ENCODE assay signal across 21 cellular contexts in genomic region chr13:99722419-99722818, GRCh38.
"Had no signal": no experiment of that assay in that cellular context is flagged by ENCODE, and none has a peak within 500 bp of the region (broad histone marks: within the 10 kb centered on the region; RNA-seq: fewer than 3 reads in every experiment).

No MANE protein-coding gene starts in this region.

- H3K27ac Mint-ChIP-seq: activated CD4-positive, alpha-beta memory T cell treated with anti-CD3 and anti-CD28 coated beads, Interleukin-2, amount 10 ng/mL, durations not matched to agents 7 days and 5 days; activated CD8-positive, alpha-beta memory T cell treated with anti-CD3 and anti-CD28 coated beads, Interleukin-2, amount 10 ng/mL, durations not matched to agents 7 days and 5 days; activated naive CD8-positive, alpha-beta T cell treated with anti-CD3 and anti-CD28 coated beads for 36 hours; activated T-helper 17 cell treated with anti-CD3 and anti-CD28 coated beads, Interleukin-2, amount 50 U/mL, for 72 hours had no signal

- H3K36me3 ChIP-seq: heart left ventricle had no signal

- H3K9me3 ChIP-seq: heart left ventricle had no signal

- H3K9me3 Mint-ChIP-seq: activated CD4-positive, alpha-beta memory T cell treated with anti-CD3 and anti-CD28 coated beads, Interleukin-2, amount 10 ng/mL, durations not matched to agents 7 days and 5 days; activated naive CD8-positive, alpha-beta T cell treated with anti-CD3 and anti-CD28 coated beads for 36 hours; activated T-helper 17 cell treated with anti-CD3 and anti-CD28 coated beads, Interleukin-2, amount 50 U/mL, for 72 hours had no signal

- DNase-seq: activated CD4-positive, alpha-beta memory T cell treated with anti-CD3 and anti-CD28 coated beads, Interleukin-2, amount 10 ng/mL, durations not matched to agents 7 days and 5 days; activated CD4-positive, alpha-beta T cell treated with anti-CD3 and anti-CD28 coated beads for 48 hours; activated CD4-positive, CD25-positive, alpha-beta regulatory T cell; activated CD8-positive, alpha-beta memory T cell treated with anti-CD3 and anti-CD28 coated beads, Interleukin-2, amount 10 ng/mL, durations not matched to agents 7 days and 5 days; activated naive CD4-positive, alpha-beta T cell; activated naive CD8-positive, alpha-beta T cell treated with anti-CD3 and anti-CD28 coated beads for 36 hours; amniotic stem cell; heart left ventricle; left ventricle myocardium superior; naive B cell; occipital lobe; posterior cingulate gyrus; stimulated activated CD4-positive, alpha-beta T cell treated with anti-CD3 and anti-CD28 coated beads, Interleukin-12 subunit alpha, Interleukin-12 subunit beta, amount 100 ng/mL, for 4 hours; stimulated activated CD4-positive, alpha-beta T cell treated with anti-CD3 and anti-CD28 coated beads, Interleukin-1b, Interleukin-23, amount 100 ng/mL, for 48 hours; stimulated activated CD8-positive, alpha-beta memory T cell treated with anti-CD3 and anti-CD28 coated beads, Interleukin-4, amount 100 ng/mL, for 48 hours; stimulated activated naive CD4-positive, alpha-beta T cell; T-helper 1 cell; T-helper 9 cell had no signal

- H3K4me3 ChIP-seq: heart left ventricle had no signal

- H3K27me3 Mint-ChIP-seq: activated CD4-positive, alpha-beta memory T cell treated with anti-CD3 and anti-CD28 coated beads, Interleukin-2, amount 10 ng/mL, durations not matched to agents 7 days and 5 days; activated CD8-positive, alpha-beta memory T cell treated with anti-CD3 and anti-CD28 coated beads, Interleukin-2, amount 10 ng/mL, durations not matched to agents 7 days and 5 days; activated naive CD8-positive, alpha-beta T cell treated with anti-CD3 and anti-CD28 coated beads for 36 hours; activated T-helper 17 cell treated with anti-CD3 and anti-CD28 coated beads, Interleukin-2, amount 50 U/mL, for 72 hours; naive B cell had no signal

- H3K27ac ChIP-seq: heart left ventricle had no signal

- H3K36me3 Mint-ChIP-seq: activated CD8-positive, alpha-beta memory T cell treated with anti-CD3 and anti-CD28 coated beads, Interleukin-2, amount 10 ng/mL, durations not matched to agents 7 days and 5 days; activated naive CD8-positive, alpha-beta T cell treated with anti-CD3 and anti-CD28 coated beads for 36 hours had no signal

- H3K4me1 Mint-ChIP-seq: activated CD4-positive, alpha-beta memory T cell treated with anti-CD3 and anti-CD28 coated beads, Interleukin-2, amount 10 ng/mL, durations not matched to agents 7 days and 5 days; activated naive CD8-positive, alpha-beta T cell treated with anti-CD3 and anti-CD28 coated beads for 36 hours; activated T-helper 17 cell treated with anti-CD3 and anti-CD28 coated beads, Interleukin-2, amount 50 U/mL, for 72 hours had no signal

- ATAC-seq: activated CD8-positive, alpha-beta memory T cell treated with anti-CD3 and anti-CD28 coated beads, Interleukin-2, amount 10 ng/mL, durations not matched to agents 7 days and 5 days; activated T-helper 17 cell treated with anti-CD3 and anti-CD28 coated beads, Interleukin-2, amount 50 U/mL, for 72 hours; heart left ventricle; left ventricle myocardium superior had no signal

- H3K4me3 Mint-ChIP-seq: activated CD4-positive, alpha-beta memory T cell treated with anti-CD3 and anti-CD28 coated beads, Interleukin-2, amount 10 ng/mL, durations not matched to agents 7 days and 5 days; activated CD8-positive, alpha-beta memory T cell treated with anti-CD3 and anti-CD28 coated beads, Interleukin-2, amount 10 ng/mL, durations not matched to agents 7 days and 5 days; activated naive CD8-positive, alpha-beta T cell treated with anti-CD3 and anti-CD28 coated beads for 36 hours; activated T-helper 17 cell treated with anti-CD3 and anti-CD28 coated beads, Interleukin-2, amount 50 U/mL, for 72 hours; naive B cell had no signal

- FAIRE-seq: endometrium, frontal cortex had no signal

- H3K4me1 ChIP-seq: heart left ventricle had no signal

- H3K27me3 ChIP-seq: heart left ventricle had no signal
